In genomic region chr16:66956058-66956457, GRCh38 we compare ENCODE assay signal across 3 cellular contexts. TPM values are rescaled to one million over a fixed set of nuclear protein-coding genes. Genes with fewer than 3 reads are reported as not detected.
"Had no signal": no experiment of that assay in that cellular context is flagged by ENCODE, and none has a peak within 500 bp of the region (broad histone marks: within the 10 kb centered on the region; RNA-seq: fewer than 3 reads in every experiment).

No MANE protein-coding gene starts in this region.

RNA-seq across cellular contexts. Expression of gene CES3, which starts 5.0 kb away (rescaled TPM):
- total RNA-seq: dermis microvascular lymphatic vessel endothelial cell, kidney epithelial cell had no signal
- polyA plus RNA-seq: immature natural killer cell had no signal

RNA-seq across cellular contexts. Expression of gene RRAD, which starts 30.7 kb away (rescaled TPM):
- polyA plus RNA-seq: immature natural killer cell had no signal
